In genomic region chr11:75214411-75214821, GRCh38 we compare ENCODE assay signal across 8 cellular contexts. TPM values are rescaled to one million over a fixed set of nuclear protein-coding genes. Genes with fewer than 3 reads are reported as not detected.
DNase-seq lines count a peak whose midpoint lies in the region; ATAC-seq lines count a peak whose summit lies in the region.

No MANE protein-coding gene starts in this region.

- ATAC-seq in HG02798 (IDR thresholded peaks at IDR 0.05; ENCODE audit: poor library complexity, unreplicated experiment) = no peak

- DNase-seq in GM04503 (ENCODE audit: low read depth) (peak; percentile 10), NCI-H2029 treated with DMSO at 0.1 percent for 48 hours (lab: John Stamatoyannopoulos, UW) (peak; percentile 31), dermis blood vessel endothelial cell (peak; percentile 93), midbrain (lab: John Stamatoyannopoulos, UW) (peak; percentile 24), COLO668 (lab: John Stamatoyannopoulos, UW; ENCODE audit: unreplicated experiment) (no peak)
- peak; percentile 69 to 71 for DNase-seq in activated CD4-positive, alpha-beta T cell treated with anti-CD3 and anti-CD28 coated beads for 4 hours
- peak; percentile 32 to 51 for DNase-seq in stimulated activated CD8-positive, alpha-beta memory T cell treated with anti-CD3 and anti-CD28 coated beads, Interleukin-4, amount 100 ng/mL, for 4 hours (ENCODE audit: low read depth in 2 of 2, low spot score in 1 of 2)

RNA-seq across cellular contexts. Expression of gene TPBGL, which starts 26.2 kb away (rescaled TPM):
- 0.17 TPM in 1 of 2 replicates, not detected in the other for total RNA-seq in dermis blood vessel endothelial cell
